ENCODE assay signal across 9 cellular contexts in the genomic region with DNA sequence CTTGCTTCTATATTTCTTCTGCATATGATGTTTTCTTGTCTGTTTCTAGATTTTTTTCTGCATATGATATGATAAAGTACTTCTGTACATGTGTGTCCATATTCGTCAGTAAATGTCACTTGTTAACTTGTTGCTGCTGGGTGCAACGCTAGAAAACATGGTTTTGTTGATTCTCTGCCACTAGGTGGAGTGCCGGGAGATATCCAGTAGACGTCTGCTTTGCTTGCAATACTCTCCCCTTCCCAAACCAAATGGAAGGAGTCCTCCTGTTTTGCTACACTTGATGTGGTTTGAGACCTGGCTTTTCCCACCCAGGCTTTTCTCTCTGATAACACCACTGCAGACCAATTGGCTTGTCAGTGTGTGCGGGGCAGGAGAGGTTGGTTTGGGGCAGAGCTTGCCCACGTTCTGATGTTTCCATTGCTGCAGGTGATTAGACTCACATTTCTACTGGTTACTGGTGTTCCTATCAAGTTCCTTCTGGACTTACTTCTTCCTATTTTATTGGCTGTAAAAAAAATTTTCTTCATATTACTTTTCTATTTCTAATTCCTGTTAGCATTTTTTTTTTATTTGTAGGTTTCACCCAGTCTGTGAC.
DNase-seq lines count a peak whose midpoint lies in the region; ATAC-seq, FAIRE-seq and TF ChIP-seq lines count a peak whose summit lies in the region.
"Had no signal": no experiment of that assay in that cellular context is flagged by ENCODE, and none has a peak within 500 bp of the region (broad histone marks: within the 10 kb centered on the region; RNA-seq: fewer than 3 reads in every experiment).

No MANE protein-coding gene starts in this region.

- H3K27ac ChIP-seq in HCT116 (ENCODE audit: low read depth, low read length) (no peak overlapping the region), pancreas (no peak overlapping the region)
- H3K27ac ChIP-seq: epithelial cell of prostate had no signal

- H3K79me2 ChIP-seq in HCT116 (ENCODE audit: insufficient read depth, low read length), result no peaks in the 10 kb centered on the region

- peak in 2 of 3 experiments; percentile 23 to 39; a peak in 3 of 6 replicates for TF ChIP-seq CTCF in HCT116 (IDR thresholded peaks at IDR 0.05 in 2 of 3, conservative IDR thresholded peaks at IDR 0.05 in 1 of 3; ENCODE audit: borderline replicate concordance in 1 of 3, insufficient read depth in 1 of 3, low read depth in 2 of 3, low read length in 2 of 3)
- peak; percentile 18 for TF ChIP-seq CTCF in choroid plexus epithelial cell (conservative IDR thresholded peaks at IDR 0.05; ENCODE audit: low read depth, low read length)
- TF ChIP-seq CTCF in pancreas (IDR thresholded peaks at IDR 0.05), result peak in 3 of 4 donors; percentile 4 to 23 (median 17)

- intact Hi-C loops in HCT116 (cut with micrococcal nuclease), result no loop called here
- intact Hi-C loops in pancreas (cut with DNase I), result no loop called here

- TF ChIP-seq POLR2A in HCT116 (IDR thresholded peaks at IDR 0.05; ENCODE audit: borderline replicate concordance, extremely low read depth, insufficient read depth, insufficient read length), result no peak

- ATAC-seq in HCT116 (no peak), pancreas (peak in 3 of 4 donors; percentile 54 to 60 (median 59)), HG03442 (IDR thresholded peaks at IDR 0.05; ENCODE audit: unreplicated experiment) (no peak), GM19035 (IDR thresholded peaks at IDR 0.05; ENCODE audit: unreplicated experiment) (no peak)

- H3K4me3 ChIP-seq in HCT116 (replicated peaks in 1 of 2; ENCODE audit: low read depth in 1 of 2, low read length in 2 of 2), result no peak overlapping the region
- no peak overlapping the region for H3K4me3 ChIP-seq in choroid plexus epithelial cell (ENCODE audit: low read depth, low read length)
- H3K4me3 ChIP-seq in pancreas, result no peak overlapping the region

- H2AFZ ChIP-seq in HCT116 (ENCODE audit: low read depth, low read length, poor library complexity, severe bottlenecking), result no peak overlapping the region

- RAD21 ChIA-PET in HCT116 (lab: Charles Lee; ENCODE audit: low non-redundant PET in 1 of 2, low total read pairs in 2 of 2, uncharacterized antibody in 2 of 2, unreplicated experiment in 2 of 2), result no interaction called here

- CTCF ChIA-PET in HCT116 (lab: Charles Lee), result no interaction called here

- WGBS in pancreas, 2 donors, result 16 to 25% methylated on average over 6 of the region's 6 CpGs

- H4K20me1 ChIP-seq in HCT116 (ENCODE audit: insufficient read depth), result no peaks in the 10 kb centered on the region

- no TSS peak for BruUV-seq in HCT116 (replicated peaks; lab: Mats Ljungman, UMichigan)

- no peaks in the 10 kb centered on the region for H3K4me1 ChIP-seq in HCT116 (ENCODE audit: control insufficient read depth in 1 of 2, insufficient read depth in 2 of 2, low read length in 2 of 2)
- H3K4me1 ChIP-seq in pancreas, result no peaks in the 10 kb centered on the region

- POLR2A ChIA-PET in HCT116 (lab: Charles Lee), result no interaction called here

- H3K9me3 ChIP-seq in HCT116 (ENCODE audit: control insufficient read depth in 1 of 2, insufficient read depth in 1 of 2, low read depth in 1 of 2, low read length in 2 of 2) (peaks cover 3 to 10% of the 10 kb centered on the region in 2 experiments; a peak in 2 of 4 replicates), pancreas (no peaks in the 10 kb centered on the region)

- H3K9me2 ChIP-seq in HCT116 (ENCODE audit: insufficient read depth), result no peaks in the 10 kb centered on the region

- no peak for TF ChIP-seq RAD21 in HCT116 (IDR thresholded peaks at IDR 0.05; ENCODE audit: low read depth)

- no peak for FAIRE-seq in pancreas (lab: Jason Lieb, UNC)

- H3K4me2 ChIP-seq in HCT116 (ENCODE audit: low read length), result no peak overlapping the region

- no peak overlapping the region for H3K9ac ChIP-seq in HCT116 (ENCODE audit: low read length)

- DNase-seq in DMS114 treated with DMSO at 0.1 percent for 48 hours (lab: John Stamatoyannopoulos, UW; ENCODE audit: unreplicated experiment), result peak; percentile 58
- DNase-seq in HCT116 (ENCODE audit: low read depth, low spot score), result peak; percentile 0
- DNase-seq in NCI-H82 treated with DMSO at 0.1 percent for 48 hours (lab: John Stamatoyannopoulos, UW; ENCODE audit: unreplicated experiment), result peak; percentile 9
- peak; percentile 6 for DNase-seq in choroid plexus epithelial cell (ENCODE audit: low read depth)
- DNase-seq in pancreas, result peak in 1 of 6 donors; percentile 19
- no peak for DNase-seq in COR-L47 (lab: John Stamatoyannopoulos, UW)

- H3K27me3 ChIP-seq in HCT116 (ENCODE audit: insufficient read depth, low read length), result no peaks in the 10 kb centered on the region
- H3K27me3 ChIP-seq in pancreas, result no peaks in the 10 kb centered on the region

- no peaks in the 10 kb centered on the region for H3K36me3 ChIP-seq in HCT116 (ENCODE audit: control insufficient read depth in 1 of 2, insufficient read depth in 2 of 2, low read length in 2 of 2)
- H3K36me3 ChIP-seq in pancreas, result no peaks in the 10 kb centered on the region

TF ChIP-seq in HCT116, 20 proteins besides CTCF, POLR2A, EP300 and RAD21:
- TF ChIP-seq YY1 (IDR thresholded peaks at IDR 0.05; ENCODE audit: extremely low read depth, insufficient replicate concordance, low read depth, low read length) (no peak), POLR2AphosphoS5 (IDR thresholded peaks at IDR 0.05; ENCODE audit: low read depth, low read length) (no peak), SIN3A (IDR thresholded peaks at IDR 0.05; ENCODE audit: low read depth) (no peak), ZFX (IDR thresholded peaks at IDR 0.05) (no peak), SRF (IDR thresholded peaks at IDR 0.05; ENCODE audit: low read depth) (no peak), EZH2phosphoT487 (IDR thresholded peaks at IDR 0.05; ENCODE audit: borderline replicate concordance) (no peak), CEBPB (IDR thresholded peaks at IDR 0.05; ENCODE audit: low read depth) (no peak), EZH2 (IDR thresholded peaks at IDR 0.05) (no peak), EGR1 (IDR thresholded peaks at IDR 0.05; ENCODE audit: low read depth) (no peak), CBX3 (IDR thresholded peaks at IDR 0.05; ENCODE audit: low read depth) (no peak), JUND (IDR thresholded peaks at IDR 0.05) (no peak), FOSL1 (IDR thresholded peaks at IDR 0.05; ENCODE audit: low read depth) (no peak), ZNF274 (IDR thresholded peaks at IDR 0.05; ENCODE audit: low read depth, low read length) (no peak)
- TF ChIP-seq, protein P1, sequence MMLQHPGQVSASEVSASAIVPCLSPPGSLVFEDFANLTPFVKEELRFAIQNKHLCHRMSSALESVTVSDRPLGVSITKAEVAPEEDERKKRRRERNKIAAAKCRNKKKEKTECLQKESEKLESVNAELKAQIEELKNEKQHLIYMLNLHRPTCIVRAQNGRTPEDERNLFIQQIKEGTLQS (IDR thresholded peaks at IDR 0.05), result no peak
- TF ChIP-seq, protein P2, sequence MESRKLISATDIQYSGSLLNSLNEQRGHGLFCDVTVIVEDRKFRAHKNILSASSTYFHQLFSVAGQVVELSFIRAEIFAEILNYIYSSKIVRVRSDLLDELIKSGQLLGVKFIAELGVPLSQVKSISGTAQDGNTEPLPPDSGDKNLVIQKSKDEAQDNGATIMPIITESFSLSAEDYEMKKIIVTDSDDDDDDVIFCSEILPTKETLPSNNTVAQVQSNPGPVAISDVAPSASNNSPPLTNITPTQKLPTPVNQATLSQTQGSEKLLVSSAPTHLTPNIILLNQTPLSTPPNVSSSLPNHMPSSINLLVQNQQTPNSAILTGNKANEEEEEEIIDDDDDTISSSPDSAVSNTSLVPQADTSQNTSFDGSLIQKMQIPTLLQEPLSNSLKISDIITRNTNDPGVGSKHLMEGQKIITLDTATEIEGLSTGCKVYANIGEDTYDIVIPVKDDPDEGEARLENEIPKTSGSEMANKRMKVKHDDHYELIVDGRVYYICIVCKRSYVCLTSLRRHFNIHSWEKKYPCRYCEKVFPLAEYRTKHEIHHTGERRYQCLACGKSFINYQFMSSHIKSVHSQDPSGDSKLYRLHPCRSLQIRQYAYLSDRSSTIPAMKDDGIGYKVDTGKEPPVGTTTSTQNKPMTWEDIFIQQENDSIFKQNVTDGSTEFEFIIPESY (IDR thresholded peaks at IDR 0.05; ENCODE audit: extremely low read depth, insufficient replicate concordance, low read length), result no peak
- TF ChIP-seq, protein P3, sequence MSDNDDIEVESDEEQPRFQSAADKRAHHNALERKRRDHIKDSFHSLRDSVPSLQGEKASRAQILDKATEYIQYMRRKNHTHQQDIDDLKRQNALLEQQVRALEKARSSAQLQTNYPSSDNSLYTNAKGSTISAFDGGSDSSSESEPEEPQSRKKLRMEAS (IDR thresholded peaks at IDR 0.05), result no peak

Comparison
In these comparisons a context has a peak if more than half of its experiments do, and no peak if none do; other contexts are left out.
1. ATAC-seq: peak in pancreas (3 of 4); none in HCT116 (single experiment), HG03442 (single experiment) and GM19035 (single experiment).
2. Peak in every context shown above with its lines, with median percentiles within 50 percentile points of each other: CTCF ChIP-seq.